ENCODE assay signal across 8 cellular contexts in genomic region chr12:31403099-31403607, GRCh38.
DNase-seq lines count a peak whose midpoint lies in the region; ATAC-seq and TF ChIP-seq lines count a peak whose summit lies in the region.
"Not testable (repeated sequence)": the region's sequence is repeated elsewhere in the genome, so short reads cannot be mapped to it uniquely, and the experiment has no call there.

No MANE protein-coding gene starts in this region.

- not testable (repeated sequence) for H4K20me1 ChIP-seq in H9 (ENCODE audit: control insufficient read depth, insufficient read depth, insufficient read length); PC-3 (ENCODE audit: low read length)

- H2BK5ac ChIP-seq in H9 (ENCODE audit: insufficient read length, low read length) = not testable (repeated sequence)

- not testable (repeated sequence) for H3K14ac ChIP-seq in H9 (ENCODE audit: insufficient read depth, low read length)

- not testable (repeated sequence) for H3T11ph ChIP-seq in H9 (ENCODE audit: low read length)

- not testable (repeated sequence) for H3K79me2 ChIP-seq in H9 (ENCODE audit: insufficient read depth, low read length); PC-3 (ENCODE audit: low read length)

- not testable (repeated sequence) for H2BK12ac ChIP-seq in H9 (ENCODE audit: insufficient read length, low read depth, low read length)

- POLR2A ChIA-PET in PC-3 (lab: Charles Lee; ENCODE audit: unreplicated experiment); naive thymus-derived CD4-positive, alpha-beta T cell (lab: Charles Lee): not testable (repeated sequence)

- H2AK5ac ChIP-seq in H9 (ENCODE audit: insufficient read length, low read length) = not testable (repeated sequence)

- not testable (repeated sequence) for H4K5ac ChIP-seq in H9 (ENCODE audit: insufficient read length, low read depth, low read length)

- not testable (repeated sequence) for H3F3A ChIP-seq in PC-3 (ENCODE audit: low read length, unreplicated experiment)

- WGBS in H9 (ENCODE audit: extremely low coverage, insufficient read length, low lambda C conversion rate) = no CpG with 5 or more reads among the region's 7 CpGs
- whole genome bisulfite sequencing in suprapubic skin = 9% methylated on average over 7 of the region's 7 CpGs

- H2BK120ac ChIP-seq in H9 (ENCODE audit: low read depth, low read length, poor library complexity, severe bottlenecking) = not testable (repeated sequence)

- H4K8ac ChIP-seq in H9 (replicated peaks; ENCODE audit: insufficient read length, low read depth, low read length) = not testable (repeated sequence)

- H2BK20ac ChIP-seq in H9 (ENCODE audit: low read depth, low read length, poor library complexity, severe bottlenecking) = not testable (repeated sequence)

- not testable (repeated sequence) for H3K36me3 Mint-ChIP-seq in H9 (ENCODE audit: insufficient read depth in 1 of 3, low read depth in 3 of 3); naive thymus-derived CD4-positive, alpha-beta T cell

- TF ChIP-seq POLR2A in suprapubic skin (IDR thresholded peaks at IDR 0.05) = not testable (repeated sequence)

- not testable (repeated sequence) for H3K4me2 ChIP-seq in H9 (ENCODE audit: insufficient read depth, insufficient read length, low read length); PC-3 (ENCODE audit: low read length)

- TF ChIP-seq EP300 in suprapubic skin (IDR thresholded peaks at IDR 0.05) = not testable (repeated sequence)

- H3K79me1 ChIP-seq in H9 (ENCODE audit: insufficient read depth, low read depth, low read length, poor library complexity, severe bottlenecking) = not testable (repeated sequence)

- not testable (repeated sequence) for H3K4me1 ChIP-seq in H9 (ENCODE audit: insufficient read depth, low read length); PC-3 (ENCODE audit: insufficient read depth, low read length); naive thymus-derived CD4-positive, alpha-beta T cell (ENCODE audit: control insufficient read depth in 2 of 2, insufficient read depth in 2 of 2, low read length in 2 of 2); suprapubic skin

- H2BK15ac ChIP-seq in H9 (ENCODE audit: low read depth, low read length) = not testable (repeated sequence)

- CTCF ChIA-PET in PC-3 (lab: Charles Lee) = interaction anchor here (0.5 to 0.8 kb wide), 11 partner anchors 74 to 556 kb away, joined by 3 to 9 read pairs (median 3); partner anchors contain the start of gene RESF1
- CTCF ChIA-PET in naive thymus-derived CD4-positive, alpha-beta T cell (lab: Charles Lee) = interaction anchor here (0.6 to 2.1 kb wide), 7 partner anchors 100 to 1916 kb away, joined by 3 to 8 read pairs (median 4); no protein-coding TSS in a partner anchor

- DNase-seq in GM04503 (ENCODE audit: low read depth) (peak; percentile 81), H9 (peak; percentile 83), PC-3 (peak; percentile 86)
- peak; percentile 25 for DNase-seq in activated T-cell treated with anti-CD3 and anti-CD28 coated beads, Interleukin-2, amount 50 U/mL, for 1 hour
- DNase-seq in naive thymus-derived CD4-positive, alpha-beta T cell = peak in 8 of 9 donors; percentile 9 to 64 (median 50)
- DNase-seq in suprapubic skin (ENCODE audit: low spot score in 2 of 2) = not testable (repeated sequence)

- H3K56ac ChIP-seq in H9 (ENCODE audit: insufficient read length, low read depth, low read length) = not testable (repeated sequence)

- intact Hi-C loops in PC-3 (cut with micrococcal nuclease) = loop anchor here (1.0 kb wide), 1 partner anchor 233 kb away; no protein-coding TSS in a partner anchor
- intact Hi-C loops in naive thymus-derived CD4-positive, alpha-beta T cell (cut with micrococcal nuclease) = loop anchor here (1.0 to 10.0 kb wide), 8 partner anchors 76 to 1270 kb away; partner anchors contain the start of gene SINHCAF (in 1 of the 2)

- not testable (repeated sequence) for H3K4me3 ChIP-seq in PC-3 (ENCODE audit: low read length); naive thymus-derived CD4-positive, alpha-beta T cell (ENCODE audit: low read length); suprapubic skin

- not testable (repeated sequence) for H3K23ac ChIP-seq in H9 (ENCODE audit: insufficient read length, low read depth, low read length)

- not testable (repeated sequence) for BruUV-seq in PC-3 (replicated peaks; lab: Mats Ljungman, UMichigan)

- H3K9me2 ChIP-seq in PC-3 (replicated peaks; ENCODE audit: low read length) = not testable (repeated sequence)

- not testable (repeated sequence) for H3K23me2 ChIP-seq in H9 (ENCODE audit: insufficient read length, low read depth, low read length, poor library complexity, severe bottlenecking)

- H3K9me3 ChIP-seq in H9 (ENCODE audit: control insufficient read depth, low read depth, low read length); PC-3 (ENCODE audit: low read length); naive thymus-derived CD4-positive, alpha-beta T cell (ENCODE audit: control insufficient read depth in 2 of 3, low read length in 3 of 3); suprapubic skin: not testable (repeated sequence)

- not testable (repeated sequence) for H3K27ac Mint-ChIP-seq in H9
- peak overlapping the region in 1 of 9 donors; percentile 13 for H3K27ac Mint-ChIP-seq in naive thymus-derived CD4-positive, alpha-beta T cell

- peak; percentile 98 for TF ChIP-seq CTCF in H9 (conservative IDR thresholded peaks at IDR 0.05)
- peak; percentile 94 for TF ChIP-seq CTCF in LNCAP (IDR thresholded peaks at IDR 0.05)
- peak; percentile 80 for TF ChIP-seq CTCF in PC-3 (conservative IDR thresholded peaks at IDR 0.05; ENCODE audit: low read depth, low read length)
- TF ChIP-seq CTCF in suprapubic skin (IDR thresholded peaks at IDR 0.05) = peak; percentile 67 to 88

- H3K9me3 Mint-ChIP-seq in H9; naive thymus-derived CD4-positive, alpha-beta T cell: not testable (repeated sequence)

- not testable (repeated sequence) for H3K9ac ChIP-seq in H9 (ENCODE audit: extremely low read depth, insufficient read length, low read length); PC-3 (ENCODE audit: low read length)

- ATAC-seq in PC-3 (peak; percentile 96), esophagus mucosa (peak; percentile 99)
- ATAC-seq in naive thymus-derived CD4-positive, alpha-beta T cell = peak; percentile 96

- H3K27me3 Mint-ChIP-seq in H9 (ENCODE audit: low read depth); naive thymus-derived CD4-positive, alpha-beta T cell: not testable (repeated sequence)

- H3K18ac ChIP-seq in H9 (ENCODE audit: insufficient read length, low read depth, low read length) = not testable (repeated sequence)

- not testable (repeated sequence) for H3K4ac ChIP-seq in H9 (ENCODE audit: low read depth, low read length)

- not testable (repeated sequence) for H3K27me3 ChIP-seq in H9 (ENCODE audit: insufficient read depth, low read length); PC-3 (ENCODE audit: low read length); naive thymus-derived CD4-positive, alpha-beta T cell (ENCODE audit: control insufficient read depth in 2 of 2, insufficient read depth in 2 of 2, low read length in 2 of 2); suprapubic skin

- H3K27ac ChIP-seq in H9 (ENCODE audit: insufficient read length, low read depth, low read length); PC-3 (ENCODE audit: low read length); naive thymus-derived CD4-positive, alpha-beta T cell (ENCODE audit: low read depth, low read length); suprapubic skin: not testable (repeated sequence)

- H3K4me3 Mint-ChIP-seq in H9 = not testable (repeated sequence)
- H3K4me3 Mint-ChIP-seq in naive thymus-derived CD4-positive, alpha-beta T cell = peak overlapping the region in 1 of 10 donors; percentile 23

- H2AFZ ChIP-seq in H9 (ENCODE audit: low read length); PC-3 (ENCODE audit: low read length): not testable (repeated sequence)

- not testable (repeated sequence) for H4K91ac ChIP-seq in H9 (ENCODE audit: insufficient read length, low read depth, low read length)

- H3K4me1 Mint-ChIP-seq in H9 = peaks cover 0 to 10% of the 10 kb centered on the region in 2 experiments; a peak in 3 of 4 replicates
- H3K4me1 Mint-ChIP-seq in naive thymus-derived CD4-positive, alpha-beta T cell = not testable (repeated sequence)

- H3K36me3 ChIP-seq in PC-3 (ENCODE audit: low read depth, low read length); naive thymus-derived CD4-positive, alpha-beta T cell (ENCODE audit: control insufficient read depth in 2 of 3, insufficient read depth in 3 of 3, low read length in 3 of 3); suprapubic skin: not testable (repeated sequence)
